Comparison of ENCODE assay signal across 1 cellular context in genomic region chr12:52212701-52213540, GRCh38.
TF ChIP-seq lines count a peak whose summit lies in the region.

No MANE protein-coding gene starts in this region.

TF ChIP-seq in IMR-90, 13 proteins besides CTCF, POLR2A, EP300 and RAD21:
- no peak for TF ChIP-seq CHD1 (IDR thresholded peaks at IDR 0.05; ENCODE audit: low read depth, low read length)
- no peak for TF ChIP-seq MXI1 (IDR thresholded peaks at IDR 0.05; ENCODE audit: borderline replicate concordance, low read depth, low read length)
- no peak for TF ChIP-seq FOS (IDR thresholded peaks at IDR 0.05; ENCODE audit: low read depth, low read length)
